Comparison of ENCODE assay signal across 8 cellular contexts in genomic region chr2:152175368-152176112, GRCh38. TPM values are rescaled to one million over a fixed set of nuclear protein-coding genes. Genes with fewer than 3 reads are reported as not detected.
DNase-seq lines count a peak whose midpoint lies in the region; ATAC-seq and TF ChIP-seq lines count a peak whose summit lies in the region.

Gene STAM2, minus strand, starts transcription at chr2:152175763. Its CDS starts 121 bp downstream, at chr2:152175642.

- H3K9ac ChIP-seq in liver (ENCODE audit: low read depth in 1 of 2, low read length in 2 of 2): peak within 1 kb of the TSS; percentile 87 to 93

- peaks cover 0 to 4% (median 0%) of the 10 kb centered on the region in 8 donors for H3K9me3 Mint-ChIP-seq in CD4-positive, alpha-beta memory T cell

- H3K4me3 Mint-ChIP-seq in CD4-positive, alpha-beta memory T cell: peak within 1 kb of the TSS; percentile 95 to 99 (median 98)

- H3K4me3 ChIP-seq in CD4-positive, alpha-beta memory T cell (ENCODE audit: low read length in 2 of 2): peak within 1 kb of the TSS; percentile 74 to 99
- H3K4me3 ChIP-seq in liver (ENCODE audit: low read depth in 1 of 3, low read length in 3 of 3): peak within 1 kb of the TSS; percentile 71 to 92 (median 82)

- POLR2A ChIA-PET in CD4-positive, alpha-beta memory T cell (lab: Charles Lee; ENCODE audit: partially characterized antibody): interaction anchor here (0.8 to 3.2 kb wide), 8 partner anchors 9 to 914 kb away, joined by 3 to 25 read pairs (median 4); partner anchors contain the start of genes ARL5A, ARL6IP6, PRPF40A and RBM43

- H3K27ac Mint-ChIP-seq in CD4-positive, alpha-beta memory T cell: peak within 1 kb of the TSS; percentile 98 to 100 (median 99)

- WGBS in liver: under 1% methylated on average over 72 of the region's 72 CpGs

- peaks cover 0 to under 1% of the 10 kb centered on the region in 2 donors for H3K27me3 Mint-ChIP-seq in CD4-positive, alpha-beta memory T cell

- TF ChIP-seq RAD21 in liver (IDR thresholded peaks at IDR 0.05): peak; percentile 88 to 92

- H3K36me3 ChIP-seq in CD4-positive, alpha-beta memory T cell (ENCODE audit: insufficient read depth, low read length): no peaks in the 10 kb centered on the region
- H3K36me3 ChIP-seq in liver (ENCODE audit: control insufficient read depth in 4 of 4, insufficient read depth in 3 of 4, low read depth in 1 of 4, low read length in 3 of 4): no peaks in the 10 kb centered on the region

- ATAC-seq in GM19395 (IDR thresholded peaks at IDR 0.05; ENCODE audit: unreplicated experiment) (peak; percentile 82), HG03565 (IDR thresholded peaks at IDR 0.05; ENCODE audit: unreplicated experiment) (peak; percentile 73)

- peaks cover 36% of the 10 kb centered on the region for H3K4me1 ChIP-seq in CD4-positive, alpha-beta memory T cell (ENCODE audit: insufficient read depth, low read length)
- peaks cover 6 to 29% (median 21%) of the 10 kb centered on the region in 4 donors for H3K4me1 ChIP-seq in liver (ENCODE audit: control insufficient read depth in 4 of 4, insufficient read depth in 4 of 4, low read length in 3 of 4)

- H3K36me3 Mint-ChIP-seq in CD4-positive, alpha-beta memory T cell: peaks cover 0 to 18% of the 10 kb centered on the region in 2 donors

- intact Hi-C loops in CD4-positive, alpha-beta memory T cell (cut with micrococcal nuclease): loop anchor here (1.0 to 2.0 kb wide), 7 partner anchors 139 to 1343 kb away; partner anchors contain the start of genes ARL5A, ARL6IP6 and RPRM

- peak; percentile 85 to 93 (median 91) for DNase-seq in CD4-positive, alpha-beta memory T cell
- DNase-seq in NCI-H748 treated with DMSO at 0.1 percent for 48 hours (lab: John Stamatoyannopoulos, UW) (peak; percentile 84), dermis microvascular lymphatic vessel endothelial cell (ENCODE audit: low read depth in 2 of 2) (peak; percentile 79 to 91)
- DNase-seq in activated CD4-positive, alpha-beta T cell treated with anti-CD3 and anti-CD28 coated beads, Interleukin-2, amount 50 U/mL, for 48 hours: peak; percentile 93 to 95
- DNase-seq in stimulated activated CD4-positive, alpha-beta T cell treated with anti-CD3 and anti-CD28 coated beads, Interleukin-4, amount 100 ng/mL, for 24 hours: peak; percentile 94

- peak within 1 kb of the TSS; percentile 91 for H3K27ac ChIP-seq in CD4-positive, alpha-beta memory T cell (ENCODE audit: low read depth, low read length)
- peak within 1 kb of the TSS; percentile 94 to 96 for H3K27ac ChIP-seq in liver (ENCODE audit: low read depth in 1 of 2, low read length in 2 of 2)

- H3K9me3 ChIP-seq in CD4-positive, alpha-beta memory T cell (ENCODE audit: control insufficient read depth in 1 of 2, low read length in 2 of 2): no peaks in the 10 kb centered on the region
- H3K9me3 ChIP-seq in liver (ENCODE audit: control insufficient read depth in 4 of 4, low read length in 3 of 4): no peaks in the 10 kb centered on the region

- CTCF ChIA-PET in CD4-positive, alpha-beta memory T cell (lab: Charles Lee; ENCODE audit: partially characterized antibody): interaction anchor here (0.6 to 6.5 kb wide), 30 partner anchors 8 to 1346 kb away, joined by 3 to 115 read pairs (median 4); partner anchors contain the start of genes ARL6IP6 and FMNL2

- peaks cover 25 to 49% (median 32%) of the 10 kb centered on the region in 4 donors for H3K4me1 Mint-ChIP-seq in CD4-positive, alpha-beta memory T cell

- no peaks in the 10 kb centered on the region for H3K27me3 ChIP-seq in CD4-positive, alpha-beta memory T cell (ENCODE audit: insufficient read depth, low read length)
- no peaks in the 10 kb centered on the region for H3K27me3 ChIP-seq in liver (ENCODE audit: control insufficient read depth in 4 of 4, insufficient read depth in 4 of 4, low read length in 3 of 4)

- TF ChIP-seq CTCF in liver (IDR thresholded peaks at IDR 0.05; ENCODE audit: low read depth, low read length, missing input control): peak; percentile 97

TF ChIP-seq in liver, 16 proteins besides CTCF, POLR2A, EP300 and RAD21:
- TF ChIP-seq FOXA1 (IDR thresholded peaks at IDR 0.05) (no peak), ZBTB33 (IDR thresholded peaks at IDR 0.05) (peak; percentile 86), NR2F2 (IDR thresholded peaks at IDR 0.05) (no peak), JUND (IDR thresholded peaks at IDR 0.05) (no peak), FOXA2 (IDR thresholded peaks at IDR 0.05) (no peak), GABPA (IDR thresholded peaks at IDR 0.05 in 1 of 2, conservative IDR thresholded peaks at IDR 0.05 in 1 of 2) (peak; percentile 85 to 95), RXRA (IDR thresholded peaks at IDR 0.05) (peak; percentile 42), SP1 (IDR thresholded peaks at IDR 0.05) (peak; percentile 69), TAF1 (conservative IDR thresholded peaks at IDR 0.05) (peak; percentile 79), EGR1 (IDR thresholded peaks at IDR 0.05; ENCODE audit: low read depth in 2 of 2) (peak; percentile 49 to 71), HNF4A (conservative IDR thresholded peaks at IDR 0.05) (peak in 1 of 2 donors; percentile 42), MAX (IDR thresholded peaks at IDR 0.05) (peak; percentile 44), HNF4G (IDR thresholded peaks at IDR 0.05) (no peak), YY1 (IDR thresholded peaks at IDR 0.05) (peak; percentile 82)
- TF ChIP-seq, protein P1, sequence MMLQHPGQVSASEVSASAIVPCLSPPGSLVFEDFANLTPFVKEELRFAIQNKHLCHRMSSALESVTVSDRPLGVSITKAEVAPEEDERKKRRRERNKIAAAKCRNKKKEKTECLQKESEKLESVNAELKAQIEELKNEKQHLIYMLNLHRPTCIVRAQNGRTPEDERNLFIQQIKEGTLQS (IDR thresholded peaks at IDR 0.05): no peak
- TF ChIP-seq, protein P2, sequence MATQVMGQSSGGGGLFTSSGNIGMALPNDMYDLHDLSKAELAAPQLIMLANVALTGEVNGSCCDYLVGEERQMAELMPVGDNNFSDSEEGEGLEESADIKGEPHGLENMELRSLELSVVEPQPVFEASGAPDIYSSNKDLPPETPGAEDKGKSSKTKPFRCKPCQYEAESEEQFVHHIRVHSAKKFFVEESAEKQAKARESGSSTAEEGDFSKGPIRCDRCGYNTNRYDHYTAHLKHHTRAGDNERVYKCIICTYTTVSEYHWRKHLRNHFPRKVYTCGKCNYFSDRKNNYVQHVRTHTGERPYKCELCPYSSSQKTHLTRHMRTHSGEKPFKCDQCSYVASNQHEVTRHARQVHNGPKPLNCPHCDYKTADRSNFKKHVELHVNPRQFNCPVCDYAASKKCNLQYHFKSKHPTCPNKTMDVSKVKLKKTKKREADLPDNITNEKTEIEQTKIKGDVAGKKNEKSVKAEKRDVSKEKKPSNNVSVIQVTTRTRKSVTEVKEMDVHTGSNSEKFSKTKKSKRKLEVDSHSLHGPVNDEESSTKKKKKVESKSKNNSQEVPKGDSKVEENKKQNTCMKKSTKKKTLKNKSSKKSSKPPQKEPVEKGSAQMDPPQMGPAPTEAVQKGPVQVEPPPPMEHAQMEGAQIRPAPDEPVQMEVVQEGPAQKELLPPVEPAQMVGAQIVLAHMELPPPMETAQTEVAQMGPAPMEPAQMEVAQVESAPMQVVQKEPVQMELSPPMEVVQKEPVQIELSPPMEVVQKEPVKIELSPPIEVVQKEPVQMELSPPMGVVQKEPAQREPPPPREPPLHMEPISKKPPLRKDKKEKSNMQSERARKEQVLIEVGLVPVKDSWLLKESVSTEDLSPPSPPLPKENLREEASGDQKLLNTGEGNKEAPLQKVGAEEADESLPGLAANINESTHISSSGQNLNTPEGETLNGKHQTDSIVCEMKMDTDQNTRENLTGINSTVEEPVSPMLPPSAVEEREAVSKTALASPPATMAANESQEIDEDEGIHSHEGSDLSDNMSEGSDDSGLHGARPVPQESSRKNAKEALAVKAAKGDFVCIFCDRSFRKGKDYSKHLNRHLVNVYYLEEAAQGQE (IDR thresholded peaks at IDR 0.05): peak; percentile 65

RNA-seq across cellular contexts. Expression of gene STAM2, which starts in this region (rescaled TPM):
- 10 to 100 TPM; 20.9 to 25.3 TPM for total RNA-seq in CD4-positive, alpha-beta memory T cell
- polyA plus RNA-seq in CD4-positive, alpha-beta memory T cell: 1 to 10 TPM; 2.9 to 4.2 TPM
- 14.2 and 15.6 TPM in 2 replicates for total RNA-seq in dermis microvascular lymphatic vessel endothelial cell
- 10 to 100 TPM; 10.3 to 18.0 TPM for total RNA-seq in liver
- 1 to 10 TPM; 4.0 TPM for polyA plus RNA-seq in liver

Comparison
In these comparisons a context has a peak if more than half of its experiments do, and no peak if none do; other contexts are left out.
1. Peak in every context shown above with its lines: DNase-seq, ATAC-seq, H3K4me3 ChIP-seq and H3K27ac ChIP-seq.